11 cellular contexts compared by ENCODE assay signal in genomic region chr7:139094030-139094429, GRCh38. TPM values are rescaled to one million over a fixed set of nuclear protein-coding genes. Genes with fewer than 3 reads are reported as not detected.
A peak's percentile ranks its signal among the peaks of the same experiment; 100 is the strongest.
DNase-seq lines count a peak whose midpoint lies in the region; ATAC-seq and TF ChIP-seq lines count a peak whose summit lies in the region.
"Had no signal": no experiment of that assay in that cellular context is flagged by ENCODE, and none has a peak within 500 bp of the region (broad histone marks: within the 10 kb centered on the region; RNA-seq: fewer than 3 reads in every experiment).

No MANE protein-coding gene starts in this region.

- TF ChIP-seq POLR2A in breast epithelium (IDR thresholded peaks at IDR 0.05) = no peak

- H3K4me3 Mint-ChIP-seq in CD4-positive, CD25-positive, alpha-beta regulatory T cell = peak overlapping the region; percentile 88 to 97 (median 90)

- peaks cover 37% of the 10 kb centered on the region for H3K36me3 Mint-ChIP-seq in CD4-positive, CD25-positive, alpha-beta regulatory T cell

- no peaks in the 10 kb centered on the region for H3F3A ChIP-seq in OCI-LY1 (ENCODE audit: insufficient read depth, low read length)

- peak overlapping the region; percentile 92 for H3K27ac ChIP-seq in CD4-positive, CD25-positive, alpha-beta regulatory T cell (ENCODE audit: insufficient read depth, low read length, poor library complexity, severe bottlenecking)
- H3K27ac ChIP-seq in OCI-LY1 (ENCODE audit: low read depth, low read length, poor library complexity, severe bottlenecking) (peak overlapping the region; percentile 78), breast epithelium (peak overlapping the region; percentile 49 to 66), neutrophil (peak overlapping the region; percentile 81)
- H3K27ac ChIP-seq: foreskin keratinocyte had no signal

- no peaks in the 10 kb centered on the region for H4K20me1 ChIP-seq in OCI-LY1 (ENCODE audit: insufficient read depth, low read length)

- H3K4me1 ChIP-seq in CD4-positive, CD25-positive, alpha-beta regulatory T cell (ENCODE audit: control insufficient read depth, insufficient read depth, low read length, poor library complexity, severe bottlenecking) = peaks cover 98% of the 10 kb centered on the region
- H3K4me1 ChIP-seq in OCI-LY1 (ENCODE audit: insufficient read depth, low read length, severe bottlenecking) (peaks cover 27% of the 10 kb centered on the region), breast epithelium (peaks cover 6 to 7% of the 10 kb centered on the region in 2 donors), neutrophil (ENCODE audit: control insufficient read depth in 1 of 2, insufficient read depth in 1 of 2, low read depth in 1 of 2, low read length in 1 of 2) (peaks cover 16 to 19% of the 10 kb centered on the region in 2 experiments)

- H3K4me1 Mint-ChIP-seq in CD4-positive, CD25-positive, alpha-beta regulatory T cell = peaks cover 14 to 95% (median 68%) of the 10 kb centered on the region in 4 donors

- H3K4me2 ChIP-seq in OCI-LY1 (ENCODE audit: low read length) = no peak overlapping the region; the same call in 1 of the 2 replicates

- peak overlapping the region; percentile 90 to 95 (median 94) for H3K27ac Mint-ChIP-seq in CD4-positive, CD25-positive, alpha-beta regulatory T cell

- peaks cover 0 to 2% (median 0%) of the 10 kb centered on the region in 7 donors for H3K9me3 Mint-ChIP-seq in CD4-positive, CD25-positive, alpha-beta regulatory T cell
- H3K9me3 Mint-ChIP-seq: dendritic cell treated with granulocyte-macrophage colony-stimulating factor and Interleukin-4, amounts not matched to agents 40 ng/mL and 50 ng/mL, for 4 days had no signal

- no peaks in the 10 kb centered on the region for H3K9me3 ChIP-seq in CD4-positive, CD25-positive, alpha-beta regulatory T cell (ENCODE audit: control insufficient read depth in 2 of 2, low read length in 2 of 2)
- no peaks in the 10 kb centered on the region for H3K9me3 ChIP-seq in OCI-LY1 (ENCODE audit: low read length)
- no peaks in the 10 kb centered on the region for H3K9me3 ChIP-seq in breast epithelium
- H3K9me3 ChIP-seq in neutrophil = no peaks in the 10 kb centered on the region

- DNase-seq in CD4-positive, CD25-positive, alpha-beta regulatory T cell = no peak
- DNase-seq in breast epithelium (ENCODE audit: low spot score in 2 of 2) (no peak), GM13976 (ENCODE audit: low spot score) (no peak), foreskin fibroblast (no peak), SIG-M5 (lab: John Stamatoyannopoulos, UW) (no peak)
- DNase-seq: C1 segment of cervical spinal cord, foreskin keratinocyte had no signal

- in situ Hi-C loops in GM13976 (cut with MboI; ENCODE audit: low sequenced_read_pairs, unreplicated experiment) = no loop called here

- H3K4me3 ChIP-seq in CD4-positive, CD25-positive, alpha-beta regulatory T cell (ENCODE audit: low read depth, low read length) = peak overlapping the region; percentile 90
- no peak overlapping the region for H3K4me3 ChIP-seq in OCI-LY1 (ENCODE audit: low read depth, low read length, poor library complexity, severe bottlenecking)
- H3K4me3 ChIP-seq in breast epithelium = no peak overlapping the region
- no peak overlapping the region for H3K4me3 ChIP-seq in neutrophil (ENCODE audit: low read depth in 1 of 2, low read length in 1 of 2)
- no peak overlapping the region for H3K4me3 ChIP-seq in foreskin fibroblast (ENCODE audit: low read depth in 1 of 2, low read length in 2 of 2)

- H3K36me3 ChIP-seq in CD4-positive, CD25-positive, alpha-beta regulatory T cell (ENCODE audit: control insufficient read depth, insufficient read depth, low read length) = peaks cover 31% of the 10 kb centered on the region
- H3K36me3 ChIP-seq in OCI-LY1 (ENCODE audit: insufficient read depth, low read length) = peaks cover 6% of the 10 kb centered on the region
- H3K36me3 ChIP-seq in breast epithelium = no peaks in the 10 kb centered on the region
- H3K36me3 ChIP-seq in neutrophil = peaks cover 28% of the 10 kb centered on the region

- no peaks in the 10 kb centered on the region for H3K27me3 ChIP-seq in CD4-positive, CD25-positive, alpha-beta regulatory T cell (ENCODE audit: control insufficient read depth, insufficient read depth, low read length)
- H3K27me3 ChIP-seq in OCI-LY1 (ENCODE audit: insufficient read depth, low read length) = no peaks in the 10 kb centered on the region
- no peaks in the 10 kb centered on the region for H3K27me3 ChIP-seq in breast epithelium
- H3K27me3 ChIP-seq in neutrophil = no peaks in the 10 kb centered on the region
- H3K27me3 ChIP-seq: foreskin keratinocyte had no signal

- H3K9ac ChIP-seq in OCI-LY1 (ENCODE audit: low read length) = no peak overlapping the region; the same call in 1 of the 2 replicates

- no peaks in the 10 kb centered on the region for H3K27me3 Mint-ChIP-seq in CD4-positive, CD25-positive, alpha-beta regulatory T cell
- H3K27me3 Mint-ChIP-seq: dendritic cell treated with granulocyte-macrophage colony-stimulating factor and Interleukin-4, amounts not matched to agents 40 ng/mL and 50 ng/mL, for 4 days had no signal

- H2AFZ ChIP-seq in OCI-LY1 (ENCODE audit: low read length) = no peak overlapping the region

- ATAC-seq in CD4-positive, CD25-positive, alpha-beta regulatory T cell (ENCODE audit: low read depth in 2 of 2) = no peak
- ATAC-seq in HG03521 (IDR thresholded peaks at IDR 0.05; ENCODE audit: unreplicated experiment) = no peak
- ATAC-seq: foreskin keratinocyte had no signal

- no peaks in the 10 kb centered on the region for H3K9me2 ChIP-seq in OCI-LY1 (ENCODE audit: low read depth, low read length)

- intact Hi-C loops in breast epithelium (cut with DNase I; ENCODE audit: low total_unique reads) = no loop called here

- H3K79me2 ChIP-seq in OCI-LY1 (ENCODE audit: insufficient read depth, low read length) = no peaks in the 10 kb centered on the region

- no peak for TF ChIP-seq CTCF in OCI-LY1 (IDR thresholded peaks at IDR 0.05; ENCODE audit: low read length)
- TF ChIP-seq CTCF in breast epithelium (IDR thresholded peaks at IDR 0.05) = no peak
- TF ChIP-seq CTCF in neutrophil (IDR thresholded peaks at IDR 0.05) = no peak
- TF ChIP-seq CTCF in GM13976 (IDR thresholded peaks at IDR 0.05; ENCODE audit: borderline replicate concordance, control extremely low read depth, extremely low read depth, insufficient read depth, missing control alignments) = no peak
- no peak for TF ChIP-seq CTCF in foreskin fibroblast (IDR thresholded peaks at IDR 0.05; ENCODE audit: low read depth, low read length)

RNA-seq across cellular contexts. Expression of gene ZC3HAV1, which starts 15.5 kb away (rescaled TPM):
- total RNA-seq in CD4-positive, CD25-positive, alpha-beta regulatory T cell = 220 TPM
- 100 to 1,000 TPM; 122 to 157 (median 139) TPM for polyA plus RNA-seq in CD4-positive, CD25-positive, alpha-beta regulatory T cell
- total RNA-seq in breast epithelium = 10 to 100 TPM; 22.1 to 41.3 (median 37.7) TPM

RNA-seq across cellular contexts. Expression of gene ZC3HAV1L, which starts 58.2 kb away (rescaled TPM):
- 1.4 TPM for total RNA-seq in CD4-positive, CD25-positive, alpha-beta regulatory T cell
- polyA plus RNA-seq in CD4-positive, CD25-positive, alpha-beta regulatory T cell = under 1 TPM in 3 of 4 donors, not detected in 1; 0.25 to 0.86 (median 0.64) TPM
- total RNA-seq in breast epithelium = 10 to 100 TPM; 12.5 to 24.9 (median 19.3) TPM
